In genomic region chr1:19329611-19330010, GRCh38 we compare ENCODE assay signal across 15 cellular contexts.
"Had no signal": no experiment of that assay in that cellular context is flagged by ENCODE, and none has a peak within 500 bp of the region (broad histone marks: within the 10 kb centered on the region; RNA-seq: fewer than 3 reads in every experiment).

No MANE protein-coding gene starts in this region.

- H3K27ac ChIP-seq: epithelial cell of prostate, lower lobe of right lung, spleen had no signal

- H3K4me3 ChIP-seq: lower lobe of right lung, spleen had no signal

- H3K27me3 ChIP-seq: spleen had no signal

- H3K9me3 ChIP-seq: lower lobe of right lung, spleen had no signal

- H3K4me3 Mint-ChIP-seq: activated naive CD4-positive, alpha-beta T cell treated with anti-CD3 and anti-CD28 coated beads, Interleukin-2, amount 10 ng/mL, durations not matched to agents 7 days and 5 days; natural killer cell had no signal

- H3K4me1 ChIP-seq: lower lobe of right lung, spleen had no signal

- DNase-seq: activated CD4-positive, CD25-positive, alpha-beta regulatory T cell treated with anti-CD3 and anti-CD28 coated beads, Interleukin-2, amount 50 U/mL, for 72 hours; activated naive CD4-positive, alpha-beta T cell treated with anti-CD3 and anti-CD28 coated beads, Interleukin-2, amount 10 ng/mL, durations not matched to agents 7 days and 5 days; activated T-cell treated with anti-CD3 and anti-CD28 coated beads for 4 hours; dermis blood vessel endothelial cell; effector memory CD4-positive, alpha-beta T cell; hippocampal formation; islet precursor cell; left colon; lower lobe of right lung; natural killer cell; spleen; stimulated activated CD4-positive, alpha-beta T cell treated with anti-CD3 and anti-CD28 coated beads, Interleukin-4, amount 100 ng/mL, for 4 hours; stimulated activated naive CD4-positive, alpha-beta T cell had no signal

- H3K27me3 Mint-ChIP-seq: activated naive CD4-positive, alpha-beta T cell treated with anti-CD3 and anti-CD28 coated beads, Interleukin-2, amount 10 ng/mL, durations not matched to agents 7 days and 5 days had no signal

- H3K9me3 Mint-ChIP-seq: activated naive CD4-positive, alpha-beta T cell treated with anti-CD3 and anti-CD28 coated beads, Interleukin-2, amount 10 ng/mL, durations not matched to agents 7 days and 5 days; activated T-helper 2 cell treated with anti-CD3 and anti-CD28 coated beads, Interferon-gamma antibody, Interleukin-2, Interleukin-4, amounts not matched to agents 10 μg/mL and 5 μg/mL and 100 μg/mL, durations not matched to agents 14 hours and 24 hours and 36 hours; natural killer cell had no signal

- H3K27ac Mint-ChIP-seq: activated T-helper 2 cell treated with anti-CD3 and anti-CD28 coated beads, Interferon-gamma antibody, Interleukin-2, Interleukin-4, amounts not matched to agents 10 μg/mL and 5 μg/mL and 100 μg/mL, durations not matched to agents 14 hours and 24 hours and 36 hours; natural killer cell had no signal

- H3K36me3 Mint-ChIP-seq: activated naive CD4-positive, alpha-beta T cell treated with anti-CD3 and anti-CD28 coated beads, Interleukin-2, amount 10 ng/mL, durations not matched to agents 7 days and 5 days; natural killer cell had no signal

- ATAC-seq: lower lobe of right lung, natural killer cell had no signal

- H3K4me1 Mint-ChIP-seq: activated naive CD4-positive, alpha-beta T cell treated with anti-CD3 and anti-CD28 coated beads, Interleukin-2, amount 10 ng/mL, durations not matched to agents 7 days and 5 days had no signal
